In genomic region chr9:128070874-128071273, GRCh38 we compare ENCODE assay signal across 10 cellular contexts. TPM values are rescaled to one million over a fixed set of nuclear protein-coding genes. Genes with fewer than 3 reads are reported as not detected.
DNase-seq lines count a peak whose midpoint lies in the region; ATAC-seq and TF ChIP-seq lines count a peak whose summit lies in the region.
"Had no signal": no experiment of that assay in that cellular context is flagged by ENCODE, and none has a peak within 500 bp of the region (broad histone marks: within the 10 kb centered on the region; RNA-seq: fewer than 3 reads in every experiment).

No MANE protein-coding gene starts in this region.

- peaks cover 79% of the 10 kb centered on the region for H3K79me2 ChIP-seq in MM.1S (ENCODE audit: low read length)
- peaks cover 12% of the 10 kb centered on the region for H3K79me2 ChIP-seq in parathyroid adenoma

- H2AFZ ChIP-seq in MM.1S (ENCODE audit: low read length) (no peak overlapping the region), parathyroid adenoma (no peak overlapping the region)

- H3K27ac ChIP-seq in C4-2B (peak overlapping the region; percentile 97), MM.1S (ENCODE audit: low read length) (peak overlapping the region; percentile 92; the same call in 1 of the 2 replicates), parathyroid adenoma (peak overlapping the region; percentile 96)

- no peak for DNase-seq in MM.1S
- DNase-seq in GF-D8 (lab: John Stamatoyannopoulos, UW) = no peak
- no peak for DNase-seq in NCI-H1417 treated with DMSO at 0.1 percent for 48 hours (lab: John Stamatoyannopoulos, UW)
- no peak for DNase-seq in NCI-H1048 (lab: John Stamatoyannopoulos, UW)
- DNase-seq: DMS79; effector memory CD8-positive, alpha-beta T cell had no signal

- H3K9ac ChIP-seq in MM.1S (ENCODE audit: low read length) = no peak overlapping the region
- no peak overlapping the region for H3K9ac ChIP-seq in parathyroid adenoma

- H3K4me3 ChIP-seq in MM.1S (ENCODE audit: low read length) (peak overlapping the region; percentile 32; the same call in 1 of the 2 replicates), parathyroid adenoma (ENCODE audit: low read depth, low read length) (no peak overlapping the region)

- H3K36me3 Mint-ChIP-seq in brain = peaks cover 13% of the 10 kb centered on the region

- H3F3A ChIP-seq in MM.1S (ENCODE audit: insufficient read depth, low read length) = peaks cover 50% of the 10 kb centered on the region

- no peaks in the 10 kb centered on the region for H3K9me3 ChIP-seq in MM.1S (replicated peaks; ENCODE audit: insufficient read depth, low read length)
- no peaks in the 10 kb centered on the region for H3K9me3 ChIP-seq in parathyroid adenoma (ENCODE audit: control insufficient read depth, low read length)

- no peak for TF ChIP-seq CTCF in C4-2B (conservative IDR thresholded peaks at IDR 0.05)
- no peak for TF ChIP-seq CTCF in MM.1S (IDR thresholded peaks at IDR 0.05; ENCODE audit: low read length)
- TF ChIP-seq CTCF in brain (conservative IDR thresholded peaks at IDR 0.05) = no peak
- no peak for TF ChIP-seq CTCF in parathyroid adenoma (IDR thresholded peaks at IDR 0.05)

- no peaks in the 10 kb centered on the region for H3K36me3 ChIP-seq in MM.1S (replicated peaks; ENCODE audit: insufficient read depth, low read length)
- no peaks in the 10 kb centered on the region for H3K36me3 ChIP-seq in parathyroid adenoma (ENCODE audit: control insufficient read depth, insufficient read depth, low read length)

- H3K9me3 Mint-ChIP-seq in brain = no peaks in the 10 kb centered on the region
- H3K9me3 Mint-ChIP-seq: effector memory CD8-positive, alpha-beta T cell had no signal

- no peaks in the 10 kb centered on the region for H3K9me2 ChIP-seq in MM.1S (replicated peaks; ENCODE audit: insufficient read depth, low read length)

- peaks cover 9% of the 10 kb centered on the region for H3K27me3 Mint-ChIP-seq in brain
- H3K27me3 Mint-ChIP-seq: effector memory CD8-positive, alpha-beta T cell had no signal

- H4K20me1 ChIP-seq in MM.1S (ENCODE audit: insufficient read depth, low read length) = no peaks in the 10 kb centered on the region

- peak overlapping the region; percentile 85 for H3K4me2 ChIP-seq in MM.1S (ENCODE audit: low read depth, low read length)
- H3K4me2 ChIP-seq in parathyroid adenoma (ENCODE audit: low read length) = no peak overlapping the region

- ATAC-seq in HG02938 (IDR thresholded peaks at IDR 0.05; ENCODE audit: unreplicated experiment) = no peak
- ATAC-seq: effector memory CD8-positive, alpha-beta T cell had no signal

- peak overlapping the region; percentile 17 to 95 (median 62) for H3K4me3 Mint-ChIP-seq in brain

- H3K4me1 ChIP-seq in MM.1S (ENCODE audit: low read length) (peaks cover 41% of the 10 kb centered on the region), parathyroid adenoma (peaks cover 12% of the 10 kb centered on the region)

- peak overlapping the region in 4 of 5 experiments; percentile 57 to 92 (median 84) for H3K27ac Mint-ChIP-seq in brain

- H3K27me3 ChIP-seq in MM.1S (replicated peaks; ENCODE audit: insufficient read depth, low read length) = no peaks in the 10 kb centered on the region
- no peaks in the 10 kb centered on the region for H3K27me3 ChIP-seq in parathyroid adenoma (ENCODE audit: control insufficient read depth, insufficient read depth, low read length)

- H3K4me1 Mint-ChIP-seq in brain = peaks cover 58% of the 10 kb centered on the region

RNA-seq across cellular contexts. Expression of gene SLC25A25, which starts 2.8 kb away (rescaled TPM):
- polyA plus RNA-seq in brain (ENCODE audit: insufficient read depth, low read depth, low replicate concordance) = 64.7 TPM

RNA-seq across cellular contexts. Expression of gene NAIF1, which starts 3.8 kb away (rescaled TPM):
- polyA plus RNA-seq in brain (ENCODE audit: insufficient read depth, low read depth, low replicate concordance) = 12.2 TPM

RNA-seq across cellular contexts. Expression of gene PTGES2, which starts 56.7 kb away (rescaled TPM):
- 115 TPM for polyA plus RNA-seq in brain (ENCODE audit: insufficient read depth, low read depth, low replicate concordance)
